ENCODE assay signal across 29 cellular contexts in genomic region chr1:165799387-165799786, GRCh38.
"Had no signal": no experiment of that assay in that cellular context is flagged by ENCODE, and none has a peak within 500 bp of the region (broad histone marks: within the 10 kb centered on the region; RNA-seq: fewer than 3 reads in every experiment).

No MANE protein-coding gene starts in this region.

- H3K36me3 ChIP-seq: neural progenitor cell, ovary, right lobe of liver, sigmoid colon, stomach, thoracic aorta, thyroid gland, tibial nerve, upper lobe of left lung, vagina had no signal

- ATAC-seq: natural killer cell; psoas muscle; right cardiac atrium; right lobe of liver; stimulated activated effector memory CD8-positive, alpha-beta T cell treated with anti-CD3 and anti-CD28 coated beads, Interleukin-12 subunit alpha, Interleukin-12 subunit beta, amount 100 ng/mL, for 72 hours; stimulated activated naive B cell treated with anti-CD40 and anti-IgM and Interleukin-4, amounts not matched to agents 10 μg/mL and 1 μg/mL and 100 μg/mL, for 72 hours had no signal

- H3K27me3 ChIP-seq: neural progenitor cell, ovary, right lobe of liver, sigmoid colon, stomach, thyroid gland, tibial nerve, upper lobe of left lung, vagina had no signal

- H3K4me2 ChIP-seq: neural progenitor cell had no signal

- FAIRE-seq: small intestine, urothelium cell line had no signal

- H3K9me3 Mint-ChIP-seq: natural killer cell; stimulated activated effector memory CD8-positive, alpha-beta T cell treated with anti-CD3 and anti-CD28 coated beads, Interleukin-12 subunit alpha, Interleukin-12 subunit beta, amount 100 ng/mL, for 72 hours had no signal

- H3K4me3 ChIP-seq: neural progenitor cell, ovary, psoas muscle, right lobe of liver, sigmoid colon, stomach, thoracic aorta, thyroid gland, tibial nerve, upper lobe of left lung, vagina had no signal

- H3K27ac ChIP-seq: neural progenitor cell, ovary, parathyroid adenoma, psoas muscle, right lobe of liver, sigmoid colon, stomach, thoracic aorta, thyroid gland, tibial nerve, upper lobe of left lung, vagina had no signal

- H3K9me3 ChIP-seq: right lobe of liver, thoracic aorta, thyroid gland, vagina had no signal

- H2AFZ ChIP-seq: neural progenitor cell, parathyroid adenoma had no signal

- H3K27ac Mint-ChIP-seq: natural killer cell; nephron; neural progenitor cell; progenitor cell of endocrine pancreas; stimulated activated effector memory CD8-positive, alpha-beta T cell treated with anti-CD3 and anti-CD28 coated beads, Interleukin-12 subunit alpha, Interleukin-12 subunit beta, amount 100 ng/mL, for 72 hours; stimulated activated naive B cell treated with anti-CD40 and anti-IgM and Interleukin-4, amounts not matched to agents 10 μg/mL and 1 μg/mL and 100 μg/mL, for 72 hours; stimulated activated naive CD8-positive, alpha-beta T cell treated with anti-CD3 and anti-CD28 coated beads, Interleukin-15, Interleukin-2, amounts not matched to agents 100 ng/mL and 50 ng/mL, for 24 hours had no signal

- H3K4me1 ChIP-seq: neural progenitor cell, parathyroid adenoma, psoas muscle, right lobe of liver, sigmoid colon, stomach, thyroid gland, tibial nerve, upper lobe of left lung, vagina had no signal

- H3K4me1 Mint-ChIP-seq: natural killer cell; nephron; neural progenitor cell; stimulated activated effector memory CD8-positive, alpha-beta T cell treated with anti-CD3 and anti-CD28 coated beads, Interleukin-12 subunit alpha, Interleukin-12 subunit beta, amount 100 ng/mL, for 72 hours had no signal

- H3K79me2 ChIP-seq: parathyroid adenoma had no signal

- H3K27me3 Mint-ChIP-seq: progenitor cell of endocrine pancreas had no signal

- H3K4me3 Mint-ChIP-seq: natural killer cell; nephron; neural progenitor cell; stimulated activated effector memory CD8-positive, alpha-beta T cell treated with anti-CD3 and anti-CD28 coated beads, Interleukin-12 subunit alpha, Interleukin-12 subunit beta, amount 100 ng/mL, for 72 hours; stimulated activated naive B cell treated with anti-CD40 and anti-IgM and Interleukin-4, amounts not matched to agents 10 μg/mL and 1 μg/mL and 100 μg/mL, for 72 hours; stimulated activated naive CD8-positive, alpha-beta T cell treated with anti-CD3 and anti-CD28 coated beads, Interleukin-15, Interleukin-2, amounts not matched to agents 100 ng/mL and 50 ng/mL, for 24 hours had no signal

- DNase-seq: natural killer cell; occipital lobe; ovary; posterior cingulate gyrus; psoas muscle; right cardiac atrium; right lobe of liver; sigmoid colon; small intestine; stimulated activated CD4-positive, alpha-beta T cell treated with anti-CD3 and anti-CD28 coated beads, Interleukin-15, amount 100 ng/mL, for 24 hours; stimulated activated CD4-positive, alpha-beta T cell treated with anti-CD3 and anti-CD28 coated beads, Interleukin-2, amount 100 ng/mL, for 24 hours; stimulated activated CD4-positive, alpha-beta T cell treated with anti-CD3 and anti-CD28 coated beads, Interleukin-2, amount 100 ng/mL, for 48 hours; stimulated activated CD4-positive, alpha-beta T cell treated with anti-CD3 and anti-CD28 coated beads, Interleukin-4, amount 100 ng/mL, for 24 hours; stimulated activated naive B cell treated with anti-CD40 and anti-IgM and Interleukin-4, amounts not matched to agents 10 μg/mL and 1 μg/mL and 100 μg/mL, for 72 hours; stimulated activated naive CD4-positive, alpha-beta T cell treated with Interleukin-2 at 50 U/mL for 16 hours; stomach; thyroid gland; trophoblast cell had no signal

- H3K36me3 Mint-ChIP-seq: neural progenitor cell; stimulated activated effector memory CD8-positive, alpha-beta T cell treated with anti-CD3 and anti-CD28 coated beads, Interleukin-12 subunit alpha, Interleukin-12 subunit beta, amount 100 ng/mL, for 72 hours had no signal

- H3K9ac ChIP-seq: neural progenitor cell, parathyroid adenoma had no signal
